In the genomic region with DNA sequence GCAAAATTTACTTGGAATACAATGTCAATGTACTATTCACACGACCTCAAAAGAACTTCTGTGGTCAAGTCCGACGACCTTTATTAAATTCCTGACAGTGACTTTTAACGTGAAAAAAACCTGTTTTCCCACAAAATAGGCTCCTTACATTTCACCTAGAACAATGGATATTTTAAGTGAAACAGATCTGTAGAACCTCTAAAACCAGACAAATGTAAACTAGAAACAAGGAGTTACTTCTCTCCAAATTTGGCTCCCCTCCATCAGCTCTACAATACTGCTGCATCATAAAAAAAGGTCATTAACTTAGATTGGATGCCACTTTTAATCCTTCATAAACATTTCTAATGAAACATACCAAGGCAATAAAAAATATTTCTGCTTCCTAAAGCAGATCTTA, we compare ENCODE assay signal across 1 cellular context.
TF ChIP-seq lines count a peak whose summit lies in the region.

No MANE protein-coding gene starts in this region.

TF ChIP-seq in HepG2, 621 proteins besides CTCF, POLR2A, EP300 and RAD21:
- TF ChIP-seq, protein P1, sequence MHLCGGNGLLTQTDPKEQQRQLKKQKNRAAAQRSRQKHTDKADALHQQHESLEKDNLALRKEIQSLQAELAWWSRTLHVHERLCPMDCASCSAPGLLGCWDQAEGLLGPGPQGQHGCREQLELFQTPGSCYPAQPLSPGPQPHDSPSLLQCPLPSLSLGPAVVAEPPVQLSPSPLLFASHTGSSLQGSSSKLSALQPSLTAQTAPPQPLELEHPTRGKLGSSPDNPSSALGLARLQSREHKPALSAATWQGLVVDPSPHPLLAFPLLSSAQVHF (CRISPR knock-in tag; IDR thresholded peaks at IDR 0.05), result no peak
- TF ChIP-seq, protein P2, sequence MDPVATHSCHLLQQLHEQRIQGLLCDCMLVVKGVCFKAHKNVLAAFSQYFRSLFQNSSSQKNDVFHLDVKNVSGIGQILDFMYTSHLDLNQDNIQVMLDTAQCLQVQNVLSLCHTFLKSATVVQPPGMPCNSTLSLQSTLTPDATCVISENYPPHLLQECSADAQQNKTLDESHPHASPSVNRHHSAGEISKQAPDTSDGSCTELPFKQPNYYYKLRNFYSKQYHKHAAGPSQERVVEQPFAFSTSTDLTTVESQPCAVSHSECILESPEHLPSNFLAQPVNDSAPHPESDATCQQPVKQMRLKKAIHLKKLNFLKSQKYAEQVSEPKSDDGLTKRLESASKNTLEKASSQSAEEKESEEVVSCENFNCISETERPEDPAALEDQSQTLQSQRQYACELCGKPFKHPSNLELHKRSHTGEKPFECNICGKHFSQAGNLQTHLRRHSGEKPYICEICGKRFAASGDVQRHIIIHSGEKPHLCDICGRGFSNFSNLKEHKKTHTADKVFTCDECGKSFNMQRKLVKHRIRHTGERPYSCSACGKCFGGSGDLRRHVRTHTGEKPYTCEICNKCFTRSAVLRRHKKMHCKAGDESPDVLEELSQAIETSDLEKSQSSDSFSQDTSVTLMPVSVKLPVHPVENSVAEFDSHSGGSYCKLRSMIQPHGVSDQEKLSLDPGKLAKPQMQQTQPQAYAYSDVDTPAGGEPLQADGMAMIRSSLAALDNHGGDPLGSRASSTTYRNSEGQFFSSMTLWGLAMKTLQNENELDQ (CRISPR knock-in tag; IDR thresholded peaks at IDR 0.05; ENCODE audit: borderline replicate concordance), result no peak
- TF ChIP-seq, protein P3, sequence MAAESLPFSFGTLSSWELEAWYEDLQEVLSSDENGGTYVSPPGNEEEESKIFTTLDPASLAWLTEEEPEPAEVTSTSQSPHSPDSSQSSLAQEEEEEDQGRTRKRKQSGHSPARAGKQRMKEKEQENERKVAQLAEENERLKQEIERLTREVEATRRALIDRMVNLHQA (CRISPR knock-in tag; IDR thresholded peaks at IDR 0.05), result no peak
- TF ChIP-seq TBP (CRISPR knock-in tag; IDR thresholded peaks at IDR 0.05) (no peak), EHMT2 (IDR thresholded peaks at IDR 0.05; ENCODE audit: borderline replicate concordance, low read depth, low read length) (no peak), ARID2 (CRISPR knock-in tag; IDR thresholded peaks at IDR 0.05; ENCODE audit: borderline replicate concordance) (no peak), FOXA3 (CRISPR knock-in tag; IDR thresholded peaks at IDR 0.05) (no peak), TCF12 (IDR thresholded peaks at IDR 0.05) (no peak), TCF12 (CRISPR knock-in tag; IDR thresholded peaks at IDR 0.05) (no peak), GABPA (IDR thresholded peaks at IDR 0.05; ENCODE audit: low read depth, low read length) (no peak), GABPA (CRISPR knock-in tag; IDR thresholded peaks at IDR 0.05; ENCODE audit: low read depth) (no peak), PHF8 (CRISPR knock-in tag; IDR thresholded peaks at IDR 0.05) (no peak), JUNB (CRISPR knock-in tag; IDR thresholded peaks at IDR 0.05; ENCODE audit: borderline replicate concordance) (no peak), ZNF343 (CRISPR knock-in tag; IDR thresholded peaks at IDR 0.05) (no peak), IKZF1 (IDR thresholded peaks at IDR 0.05) (no peak)
